ENCODE assay signal across 18 cellular contexts in the genomic region with DNA sequence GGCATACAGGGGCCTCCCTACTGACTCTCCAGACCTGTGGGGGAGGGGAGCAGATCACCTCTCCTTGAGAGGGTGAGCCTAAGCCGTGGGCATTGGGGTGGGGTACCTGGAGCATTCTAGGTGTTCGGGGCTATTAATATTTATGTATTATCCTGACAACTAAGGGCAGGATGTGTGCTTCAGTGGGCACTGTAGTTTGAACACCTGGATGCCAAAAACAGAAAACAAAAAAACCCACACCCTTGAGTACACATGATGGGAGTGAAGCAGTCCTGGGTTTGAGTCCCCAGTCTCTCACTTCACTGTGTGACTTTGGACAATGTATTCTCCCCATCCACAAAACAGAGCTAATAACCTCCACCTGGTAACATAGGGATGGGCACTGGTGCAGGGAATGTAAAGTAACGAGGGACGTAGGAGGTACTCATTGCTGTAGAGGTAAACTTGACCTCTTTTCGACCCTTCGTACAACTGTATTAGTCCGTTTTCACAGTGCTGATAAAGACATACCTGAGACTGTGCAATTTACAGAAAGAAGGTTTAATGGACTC.
"Had no signal": no experiment of that assay in that cellular context is flagged by ENCODE, and none has a peak within 500 bp of the region (broad histone marks: within the 10 kb centered on the region; RNA-seq: fewer than 3 reads in every experiment).

No MANE protein-coding gene starts in this region.

- H3K27ac ChIP-seq: body of pancreas, psoas muscle, right lobe of liver, VCaP had no signal

- H3K27me3 ChIP-seq: body of pancreas, right lobe of liver, spleen had no signal

- H3K36me3 ChIP-seq: right lobe of liver, spleen had no signal

- DNase-seq: activated CD4-positive, alpha-beta T cell treated with anti-CD3 and anti-CD28 coated beads for 36 hours; activated CD8-positive, alpha-beta memory T cell treated with anti-CD3 and anti-CD28 coated beads for 24 hours; activated T-cell treated with anti-CD3 and anti-CD28 coated beads for 4 hours; amniotic stem cell; body of pancreas; cerebellar nuclear complex; dermis blood vessel endothelial cell; erythroblast; hippocampal formation; kidney glomerular epithelial cell; psoas muscle; right lobe of liver; spleen; stimulated activated CD4-positive, alpha-beta T cell treated with anti-CD3 and anti-CD28 coated beads, Interleukin-2, amount 100 ng/mL, for 24 hours; stimulated activated naive CD4-positive, alpha-beta T cell treated with Interleukin-2 at 50 U/mL for 16 hours; T1000; trophoblast cell had no signal

- H3K4me3 ChIP-seq: body of pancreas, psoas muscle, right lobe of liver, spleen had no signal

- H3K9me3 ChIP-seq: body of pancreas, psoas muscle, right lobe of liver, spleen had no signal
